9 cellular contexts compared by ENCODE assay signal in genomic region chr4:54784188-54784671, GRCh38.
DNase-seq lines count a peak whose midpoint lies in the region; ATAC-seq and TF ChIP-seq lines count a peak whose summit lies in the region.
"Had no signal": no experiment of that assay in that cellular context is flagged by ENCODE, and none has a peak within 500 bp of the region (broad histone marks: within the 10 kb centered on the region; RNA-seq: fewer than 3 reads in every experiment).

No MANE protein-coding gene starts in this region.

- in situ Hi-C loops in ACHN (cut with HindIII; ENCODE audit: low pct_ligation_motif_present, low pct_unique_long_range_greater_than_20kb, low sequenced_read_pairs), result no loop called here

- intact Hi-C loops in right lobe of liver (cut with DNase I), result no loop called here

- ATAC-seq in HG02678 (IDR thresholded peaks at IDR 0.05; ENCODE audit: unreplicated experiment) (peak; percentile 72), right lobe of liver (peak; percentile 63 to 71 (median 70))

- no peaks in the 10 kb centered on the region for H3K36me3 ChIP-seq in right lobe of liver
- H3K36me3 ChIP-seq in subcutaneous abdominal adipose tissue (ENCODE audit: control insufficient read depth in 5 of 5, insufficient read depth in 5 of 5, low read length in 5 of 5), result no peaks in the 10 kb centered on the region

- H3K9ac ChIP-seq in subcutaneous abdominal adipose tissue (ENCODE audit: low read length in 5 of 5), result peak overlapping the region in 1 of 5 donors; percentile 36

- H3K4me3 ChIP-seq in right lobe of liver, result no peak overlapping the region
- peak overlapping the region in 3 of 5 donors; percentile 23 to 26 (median 25) for H3K4me3 ChIP-seq in subcutaneous abdominal adipose tissue (ENCODE audit: low read depth in 1 of 5, low read length in 5 of 5)

- peak in 59 of 61 donors; percentile 29 to 87 (median 70) for DNase-seq in caudate nucleus (lab: John Stamatoyannopoulos, UW)
- peak; percentile 27 to 58 (median 51) for DNase-seq in right lobe of liver
- DNase-seq in DMS153 (lab: John Stamatoyannopoulos, UW), result no peak
- DNase-seq in activated CD8-positive, alpha-beta memory T cell treated with anti-CD3 and anti-CD28 coated beads, Interleukin-2, amount 50 U/mL, for 48 hours, result no peak
- DNase-seq in ACHN, result no peak
- DNase-seq in COLO668 (lab: John Stamatoyannopoulos, UW; ENCODE audit: unreplicated experiment), result no peak
- DNase-seq: activated CD8-positive, alpha-beta memory T cell treated with anti-CD3 and anti-CD28 coated beads for 24 hours had no signal

- H3K27ac ChIP-seq in caudate nucleus (ENCODE audit: low read depth, low read length) (peak overlapping the region; percentile 88), right lobe of liver (peak overlapping the region in 1 of 3 donors; percentile 16), subcutaneous abdominal adipose tissue (ENCODE audit: low read depth, low read length) (peak overlapping the region; percentile 54)

- H3K9me3 ChIP-seq in right lobe of liver (no peaks in the 10 kb centered on the region), subcutaneous abdominal adipose tissue (ENCODE audit: control insufficient read depth in 5 of 5, low read length in 5 of 5) (no peaks in the 10 kb centered on the region)

- no peak for TF ChIP-seq CTCF in right lobe of liver (IDR thresholded peaks at IDR 0.05)

- H3K4me1 ChIP-seq in right lobe of liver, result no peaks in the 10 kb centered on the region
- H3K4me1 ChIP-seq in subcutaneous abdominal adipose tissue (ENCODE audit: control insufficient read depth in 5 of 5, insufficient read depth in 5 of 5, low read length in 5 of 5), result peaks cover 6 to 30% (median 20%) of the 10 kb centered on the region in 5 donors

- TF ChIP-seq POLR2A in right lobe of liver (IDR thresholded peaks at IDR 0.05), result no peak

- H3K27me3 ChIP-seq in right lobe of liver, result no peaks in the 10 kb centered on the region
- no peaks in the 10 kb centered on the region for H3K27me3 ChIP-seq in subcutaneous abdominal adipose tissue (ENCODE audit: control insufficient read depth in 5 of 5, insufficient read depth in 4 of 5, low read length in 5 of 5)

- 44% methylated on average over 12 of the region's 13 CpGs for WGBS in right lobe of liver (ENCODE audit: insufficient coverage, low coverage, low lambda C conversion rate, missing lambda C conversion rate)

Comparison
In these comparisons a context has a peak if more than half of its experiments do, and no peak if none do; other contexts are left out.
1. DNase-seq: peak in caudate nucleus (59 of 61) and right lobe of liver (3 of 3); none in DMS153 (single experiment), activated CD8-positive, alpha-beta memory T cell treated with anti-CD3 and anti-CD28 coated beads, Interleukin-2, amount 50 U/mL, for 48 hours (single experiment), ACHN (single experiment) and COLO668 (single experiment).
2. H3K4me3 ChIP-seq: peak in subcutaneous abdominal adipose tissue (3 of 5); none in right lobe of liver (0 of 3).